11 cellular contexts compared by ENCODE assay signal in genomic region chr13:35930665-35931631, GRCh38.
A peak's percentile ranks its signal among the peaks of the same experiment; 100 is the strongest.
DNase-seq lines count a peak whose midpoint lies in the region; ATAC-seq and TF ChIP-seq lines count a peak whose summit lies in the region.
"Had no signal": no experiment of that assay in that cellular context is flagged by ENCODE, and none has a peak within 500 bp of the region (broad histone marks: within the 10 kb centered on the region; RNA-seq: fewer than 3 reads in every experiment).

No MANE protein-coding gene starts in this region.

- H4K20me1 ChIP-seq in IMR-90 (ENCODE audit: insufficient read depth, low read length) = no peaks in the 10 kb centered on the region

- H2BK20ac ChIP-seq in IMR-90 (ENCODE audit: low read depth, low read length) = no peak overlapping the region

- H3K23ac ChIP-seq in IMR-90 (ENCODE audit: low read depth, low read length) = no peak overlapping the region

- no peak overlapping the region for H2AK5ac ChIP-seq in IMR-90 (ENCODE audit: low read depth, low read length)

- BruUV-seq in MCF 10A (replicated peaks; lab: Mats Ljungman, UMichigan) (no TSS peak), IMR-90 (replicated peaks; lab: Mats Ljungman, UMichigan) (no TSS peak)

- H3K4me3 ChIP-seq in breast epithelium = no peak overlapping the region
- H3K4me3 ChIP-seq in IMR-90 (ENCODE audit: insufficient read depth, low read depth, low read length) = no peak overlapping the region
- peak overlapping the region in 1 of 2 donors; percentile 4 for H3K4me3 ChIP-seq in stomach smooth muscle (ENCODE audit: low read length in 2 of 2)

- ATAC-seq in HG02763 (IDR thresholded peaks at IDR 0.05; ENCODE audit: unreplicated experiment) (peak; percentile 42), IMR-90 (ENCODE audit: low read depth) (no peak), HG02588 (IDR thresholded peaks at IDR 0.05; ENCODE audit: unreplicated experiment) (no peak)

- DNase-seq in breast epithelium (ENCODE audit: low spot score in 2 of 2) (no peak), MCF 10A (ENCODE audit: unreplicated experiment) (no peak), IMR-90 (peak; percentile 20), NCI-H226 (no peak), middle frontal gyrus (ENCODE audit: extremely low spot score, low spot score) (no peak)
- DNase-seq: DMS79 treated with DMSO at 0.1 percent for 48 hours; effector CD4-positive, alpha-beta T cell; NCI-H1417 treated with DMSO at 0.1 percent for 48 hours had no signal

- H3K4me2 ChIP-seq in IMR-90 (ENCODE audit: low read depth, low read length) = no peak overlapping the region

- peaks cover 23% of the 10 kb centered on the region for H3K9me3 Mint-ChIP-seq in MCF 10A (ENCODE audit: unreplicated experiment)

- H4K8ac ChIP-seq in IMR-90 (ENCODE audit: low read depth in 2 of 2, low read length in 2 of 2) = no peak overlapping the region

- H3K4me1 Mint-ChIP-seq in MCF 10A (ENCODE audit: insufficient read depth, unreplicated experiment) = peaks cover 6% of the 10 kb centered on the region

- dilution Hi-C loops in IMR-90 (cut with HindIII; ENCODE audit: low sequenced_read_pairs, unreplicated experiment) = no loop called here

- TF ChIP-seq POLR2A in breast epithelium (IDR thresholded peaks at IDR 0.05) (no peak), IMR-90 (IDR thresholded peaks at IDR 0.05; ENCODE audit: low read depth, low read length) (no peak)

- no peak overlapping the region for H2BK120ac ChIP-seq in IMR-90 (ENCODE audit: low read depth, low read length)

- H2BK5ac ChIP-seq in IMR-90 (ENCODE audit: low read depth, low read length, poor library complexity, severe bottlenecking) = no peak overlapping the region

- intact Hi-C loops in breast epithelium (cut with DNase I; ENCODE audit: low total_unique reads) = no loop called here
- intact Hi-C loops in MCF 10A (cut with micrococcal nuclease) = no loop called here
- intact Hi-C loops in IMR-90 (cut with micrococcal nuclease) = no loop called here

- H3K14ac ChIP-seq in IMR-90 (replicated peaks; ENCODE audit: low read depth, low read length) = no peak overlapping the region

- no peak overlapping the region for H3K18ac ChIP-seq in IMR-90 (ENCODE audit: low read depth, low read length)

- H3K4ac ChIP-seq in IMR-90 (ENCODE audit: low read depth, low read length) = no peak overlapping the region

- H3K36me3 Mint-ChIP-seq in MCF 10A (ENCODE audit: insufficient read depth, unreplicated experiment) = no peaks in the 10 kb centered on the region

- in situ Hi-C loops in IMR-90 (cut with MboI; ENCODE audit: low sequenced_read_pairs) = no loop called here

- peaks cover 4% of the 10 kb centered on the region; the same call in 1 of the 2 replicates for H3K9me1 ChIP-seq in IMR-90 (ENCODE audit: insufficient read depth, low read length)

- H3K27ac Mint-ChIP-seq in MCF 10A (ENCODE audit: low read depth, unreplicated experiment) = no peak overlapping the region

- no peak overlapping the region for H4K91ac ChIP-seq in IMR-90 (ENCODE audit: insufficient read depth, low read depth, low read length)

- peaks cover 8% of the 10 kb centered on the region for H3K27me3 Mint-ChIP-seq in MCF 10A (ENCODE audit: insufficient read depth, unreplicated experiment)

- no peak overlapping the region for H4K5ac ChIP-seq in IMR-90 (ENCODE audit: low read depth, low read length)

- H3K27ac ChIP-seq in breast epithelium (peak overlapping the region; percentile 25 to 53), IMR-90 (ENCODE audit: insufficient read depth, low read length) (no peak overlapping the region), stomach smooth muscle (ENCODE audit: low read length) (peak overlapping the region; percentile 31)

- H3K27me3 ChIP-seq in breast epithelium (no peaks in the 10 kb centered on the region), IMR-90 (ENCODE audit: control insufficient read depth, insufficient read depth, low read length) (no peaks in the 10 kb centered on the region), stomach smooth muscle (ENCODE audit: control insufficient read depth in 1 of 2, insufficient read depth in 2 of 2, low read length in 2 of 2) (no peaks in the 10 kb centered on the region)

- TF ChIP-seq RAD21 in IMR-90 (IDR thresholded peaks at IDR 0.05; ENCODE audit: low read length) = no peak

- no CpG with 5 or more reads among the region's 4 CpGs for WGBS in IMR-90 (ENCODE audit: extremely low coverage in 2 of 2, insufficient read length in 1 of 2), 2 experiments

- no peak overlapping the region for H3K56ac ChIP-seq in IMR-90 (ENCODE audit: extremely low read depth, insufficient read depth, low read length)

- POLR2A ChIA-PET in MCF 10A (lab: Yijun Ruan, JAX) = no interaction called here
- POLR2A ChIA-PET in IMR-90 (lab: Charles Lee; ENCODE audit: unreplicated experiment) = no interaction called here

- no peaks in the 10 kb centered on the region for H3K9me3 ChIP-seq in breast epithelium
- no peaks in the 10 kb centered on the region for H3K9me3 ChIP-seq in IMR-90 (ENCODE audit: control insufficient read depth, insufficient read depth, low read length)
- peaks cover 0 to 3% of the 10 kb centered on the region in 2 donors for H3K9me3 ChIP-seq in stomach smooth muscle (ENCODE audit: control insufficient read depth in 2 of 2, low read length in 2 of 2)

- H2AK9ac ChIP-seq in IMR-90 (replicated peaks; ENCODE audit: low read depth, low read length, poor library complexity) = no peak overlapping the region

- H3K79me1 ChIP-seq in IMR-90 (ENCODE audit: low read depth in 1 of 2, low read length in 2 of 2) = no peaks in the 10 kb centered on the region

- TF ChIP-seq CTCF in breast epithelium (IDR thresholded peaks at IDR 0.05) (no peak), MCF 10A (IDR thresholded peaks at IDR 0.05; ENCODE audit: unreplicated experiment) (no peak), IMR-90 (conservative IDR thresholded peaks at IDR 0.05; ENCODE audit: low read depth, low read length) (no peak)

- H3K9ac ChIP-seq in IMR-90 (ENCODE audit: low read depth, low read length) (no peak overlapping the region), stomach smooth muscle (ENCODE audit: low read length in 2 of 2) (no peak overlapping the region)

- no peak overlapping the region for H2BK15ac ChIP-seq in IMR-90 (ENCODE audit: low read depth, low read length)

- CTCF ChIA-PET in MCF 10A (lab: Yijun Ruan, JAX) = interaction anchor here (0.9 to 3.2 kb wide), 3 partner anchors 11 to 113 kb away, joined by 3 to 9 read pairs (median 3); no protein-coding TSS in a partner anchor
- CTCF ChIA-PET in IMR-90 (lab: Yijun Ruan, JAX) = no interaction called here

- no peaks in the 10 kb centered on the region for H3K36me3 ChIP-seq in breast epithelium
- no peaks in the 10 kb centered on the region for H3K36me3 ChIP-seq in IMR-90 (ENCODE audit: control insufficient read depth, insufficient read depth, low read length)
- no peaks in the 10 kb centered on the region for H3K36me3 ChIP-seq in stomach smooth muscle (ENCODE audit: control insufficient read depth in 2 of 2, insufficient read depth in 2 of 2, low read length in 2 of 2)

- H3K4me1 ChIP-seq in breast epithelium = no peaks in the 10 kb centered on the region
- peaks cover 10% of the 10 kb centered on the region; the same call in 1 of the 2 replicates for H3K4me1 ChIP-seq in IMR-90 (ENCODE audit: control insufficient read depth, insufficient read depth, low read length)
- peaks cover 18% of the 10 kb centered on the region for H3K4me1 ChIP-seq in stomach smooth muscle (ENCODE audit: control insufficient read depth, insufficient read depth, low read length)

- no peak overlapping the region for H3K4me3 Mint-ChIP-seq in MCF 10A (ENCODE audit: unreplicated experiment)

- no peak overlapping the region for H2AFZ ChIP-seq in IMR-90 (replicated peaks; ENCODE audit: low read length, poor library complexity)

TF ChIP-seq in IMR-90, 13 proteins besides CTCF, POLR2A, EP300 and RAD21:
- no peak for TF ChIP-seq RFX5 (IDR thresholded peaks at IDR 0.05; ENCODE audit: low read depth, low read length)
